8 cellular contexts compared by ENCODE assay signal in genomic region chr2:29314816-29315571, GRCh38.
DNase-seq lines count a peak whose midpoint lies in the region; ATAC-seq and TF ChIP-seq lines count a peak whose summit lies in the region.

No MANE protein-coding gene starts in this region.

- H3K36me3 ChIP-seq in MG63 (no peaks in the 10 kb centered on the region), trophoblast cell (ENCODE audit: control insufficient read depth in 1 of 2, insufficient read depth in 2 of 2, low read length in 2 of 2) (no peaks in the 10 kb centered on the region)

- H2BK12ac ChIP-seq in trophoblast cell (ENCODE audit: low read length), result no peak overlapping the region

- H3K79me1 ChIP-seq in trophoblast cell (ENCODE audit: low read length), result no peaks in the 10 kb centered on the region

- H3K27ac Mint-ChIP-seq in activated CD8-positive, alpha-beta T cell treated with anti-CD3 and anti-CD28 coated beads for 36 hours, result peak overlapping the region; percentile 53

- peaks cover 29% of the 10 kb centered on the region for H3K4me1 Mint-ChIP-seq in activated CD8-positive, alpha-beta T cell treated with anti-CD3 and anti-CD28 coated beads for 36 hours (ENCODE audit: low read depth)

- no peaks in the 10 kb centered on the region for H3K9me3 ChIP-seq in MG63
- no peaks in the 10 kb centered on the region for H3K9me3 ChIP-seq in trophoblast cell (ENCODE audit: insufficient read depth, low read depth, low read length)

- POLR2A ChIA-PET in activated CD8-positive, alpha-beta T cell treated with anti-CD3 and anti-CD28 coated beads for 36 hours (lab: Charles Lee), result interaction anchor here (2.0 kb wide), 1 partner anchor 14 kb away, joined by 4 read pairs; no protein-coding TSS in a partner anchor

- no CpG with 5 or more reads among the region's 18 CpGs for WGBS in trophoblast cell (ENCODE audit: extremely low coverage, insufficient coverage, insufficient read length)

- peaks cover 3% of the 10 kb centered on the region in 2 experiments for H3K4me1 ChIP-seq in trophoblast cell (ENCODE audit: control insufficient read depth in 1 of 2, insufficient read depth in 2 of 2, low read length in 2 of 2)

- CTCF ChIA-PET in activated CD8-positive, alpha-beta T cell treated with anti-CD3 and anti-CD28 coated beads for 36 hours (lab: Charles Lee), result interaction anchor here (1.0 to 1.6 kb wide), 5 partner anchors 9 to 102 kb away, joined by 3 to 8 read pairs (median 3); no protein-coding TSS in a partner anchor

- H3K36me3 Mint-ChIP-seq in activated CD8-positive, alpha-beta T cell treated with anti-CD3 and anti-CD28 coated beads for 36 hours (ENCODE audit: low read depth), result no peaks in the 10 kb centered on the region

- intact Hi-C loops in activated CD8-positive, alpha-beta T cell treated with anti-CD3 and anti-CD28 coated beads for 36 hours (cut with micrococcal nuclease), result no loop called here

- no peaks in the 10 kb centered on the region for H3K9me3 Mint-ChIP-seq in activated CD8-positive, alpha-beta T cell treated with anti-CD3 and anti-CD28 coated beads for 36 hours

- peak; percentile 45 for DNase-seq in GM10266 (ENCODE audit: extremely low spot score)
- DNase-seq in MG63, result peak; percentile 36
- peak; percentile 82 for DNase-seq in activated CD8-positive, alpha-beta T cell treated with anti-CD3 and anti-CD28 coated beads for 36 hours
- peak; percentile 47 for DNase-seq in germinal center (ENCODE audit: low spot score)
- DNase-seq in stimulated activated CD4-positive, alpha-beta T cell treated with anti-CD3 and anti-CD28 coated beads, Interleukin-1b, Interleukin-23, amount 100 ng/mL, for 24 hours (ENCODE audit: low read depth in 4 of 4, low spot score in 1 of 4), result peak; percentile 16 to 38 (median 26)
- no peak for DNase-seq in trophoblast cell
- no peak for DNase-seq in NCI-H1105 (lab: John Stamatoyannopoulos, UW)

- H4K91ac ChIP-seq in trophoblast cell (ENCODE audit: low read depth, low read length), result no peak overlapping the region

- H4K8ac ChIP-seq in trophoblast cell (ENCODE audit: low read depth, low read length), result no peak overlapping the region

- H3K27me3 ChIP-seq in MG63 (no peaks in the 10 kb centered on the region), trophoblast cell (ENCODE audit: insufficient read depth, low read length) (no peaks in the 10 kb centered on the region)

- H2BK120ac ChIP-seq in trophoblast cell (ENCODE audit: insufficient read depth, low read length, poor library complexity), result no peak overlapping the region

- H4K12ac ChIP-seq in trophoblast cell (ENCODE audit: low read depth, low read length), result no peak overlapping the region

- H3K4me3 ChIP-seq in MG63 (no peak overlapping the region), trophoblast cell (ENCODE audit: low read depth, low read length) (no peak overlapping the region)

- no peak overlapping the region for H2AK5ac ChIP-seq in trophoblast cell (ENCODE audit: low read length)

- H3K79me2 ChIP-seq in trophoblast cell (ENCODE audit: control insufficient read depth, insufficient read depth, low read length, poor library complexity), result no peaks in the 10 kb centered on the region

- peak; percentile 75 for ATAC-seq in GM21576 (IDR thresholded peaks at IDR 0.05; ENCODE audit: unreplicated experiment)
- ATAC-seq in activated CD8-positive, alpha-beta T cell treated with anti-CD3 and anti-CD28 coated beads for 36 hours, result peak; percentile 85

- H3K23ac ChIP-seq in trophoblast cell (ENCODE audit: low read length), result no peak overlapping the region

- H2AFZ ChIP-seq in trophoblast cell (ENCODE audit: insufficient read depth, low read length, poor library complexity), result no peak overlapping the region

- H2BK5ac ChIP-seq in trophoblast cell (ENCODE audit: low read depth, low read length, poor library complexity), result no peak overlapping the region

- no peak overlapping the region for H3K4me2 ChIP-seq in trophoblast cell (ENCODE audit: low read length)

- H3K4ac ChIP-seq in trophoblast cell (ENCODE audit: low read depth, low read length), result no peak overlapping the region

- no peak overlapping the region for H3K14ac ChIP-seq in trophoblast cell (ENCODE audit: low read length)

- no peak overlapping the region for H3K18ac ChIP-seq in trophoblast cell (ENCODE audit: low read length)

- TF ChIP-seq CTCF in GM10266 (IDR thresholded peaks at IDR 0.05; ENCODE audit: control insufficient read depth, insufficient read depth, low read depth, missing control alignments), result no peak
- peak; percentile 55 for TF ChIP-seq CTCF in activated CD8-positive, alpha-beta T cell treated with anti-CD3 and anti-CD28 coated beads for 36 hours (IDR thresholded peaks at IDR 0.05)

- H3K27ac ChIP-seq in trophoblast cell (ENCODE audit: low read depth, low read length), result no peak overlapping the region

- peak overlapping the region; percentile 62 for H3K4me3 Mint-ChIP-seq in activated CD8-positive, alpha-beta T cell treated with anti-CD3 and anti-CD28 coated beads for 36 hours

- H3K9ac ChIP-seq in trophoblast cell (ENCODE audit: low read length), result no peak overlapping the region

- H3K27me3 Mint-ChIP-seq in activated CD8-positive, alpha-beta T cell treated with anti-CD3 and anti-CD28 coated beads for 36 hours, result peaks cover 38% of the 10 kb centered on the region

Comparison
In these comparisons a context has a peak if more than half of its experiments do, and no peak if none do; other contexts are left out.
1. DNase-seq: peak in GM10266 (single experiment), MG63 (single experiment), activated CD8-positive, alpha-beta T cell treated with anti-CD3 and anti-CD28 coated beads for 36 hours (single experiment), germinal center (single experiment) and stimulated activated CD4-positive, alpha-beta T cell treated with anti-CD3 and anti-CD28 coated beads, Interleukin-1b, Interleukin-23, amount 100 ng/mL, for 24 hours (4 of 4); none in trophoblast cell (0 of 2) and NCI-H1105 (single experiment).